11 cellular contexts compared by ENCODE assay signal in genomic region chr4:139227729-139228404, GRCh38. TPM values are rescaled to one million over a fixed set of nuclear protein-coding genes. Genes with fewer than 3 reads are reported as not detected.
DNase-seq lines count a peak whose midpoint lies in the region; ATAC-seq and TF ChIP-seq lines count a peak whose summit lies in the region.
"Had no signal": no experiment of that assay in that cellular context is flagged by ENCODE, and none has a peak within 500 bp of the region (broad histone marks: within the 10 kb centered on the region; RNA-seq: fewer than 3 reads in every experiment).

No MANE protein-coding gene starts in this region.

- no peak overlapping the region for H3K4me2 ChIP-seq in DND-41 (ENCODE audit: insufficient read depth, low read length)
- H3K4me2 ChIP-seq in OCI-LY1 (ENCODE audit: low read length) = no peak overlapping the region

- H3F3A ChIP-seq in OCI-LY1 (ENCODE audit: insufficient read depth, low read length) = no peaks in the 10 kb centered on the region

- H3K27ac Mint-ChIP-seq in T-helper 2 cell treated with Interferon-gamma antibody and Interleukin-4, amounts not matched to agents 5 μg/mL and 100 μg/mL, for 36 hours = no peak overlapping the region
- H3K27ac Mint-ChIP-seq: activated CD4-positive, alpha-beta memory T cell treated with anti-CD3 and anti-CD28 coated beads for 36 hours had no signal

- no peaks in the 10 kb centered on the region for H3K36me3 ChIP-seq in DND-41 (ENCODE audit: insufficient read depth, low read length)
- no peaks in the 10 kb centered on the region for H3K36me3 ChIP-seq in OCI-LY1 (ENCODE audit: insufficient read depth, low read length)

- H3K79me2 ChIP-seq in DND-41 (ENCODE audit: insufficient read depth, low read length) (no peaks in the 10 kb centered on the region), OCI-LY1 (ENCODE audit: insufficient read depth, low read length) (no peaks in the 10 kb centered on the region)

- H3K27me3 ChIP-seq in DND-41 (ENCODE audit: insufficient read depth, low read length, poor library complexity) (no peaks in the 10 kb centered on the region), OCI-LY1 (ENCODE audit: insufficient read depth, low read length) (no peaks in the 10 kb centered on the region), foreskin keratinocyte (no peaks in the 10 kb centered on the region)

- no peak overlapping the region for H3K9ac ChIP-seq in DND-41 (ENCODE audit: low read depth, low read length)
- no peak overlapping the region for H3K9ac ChIP-seq in OCI-LY1 (ENCODE audit: low read length)

- peaks cover 9% of the 10 kb centered on the region for H3K4me1 Mint-ChIP-seq in T-helper 2 cell treated with Interferon-gamma antibody and Interleukin-4, amounts not matched to agents 5 μg/mL and 100 μg/mL, for 36 hours (ENCODE audit: low read depth)

- H3K9me2 ChIP-seq in OCI-LY1 (ENCODE audit: low read depth, low read length) = no peaks in the 10 kb centered on the region

- H3K4me1 ChIP-seq in DND-41 (ENCODE audit: insufficient read depth, low read length) (no peaks in the 10 kb centered on the region), OCI-LY1 (ENCODE audit: insufficient read depth, low read length, severe bottlenecking) (peaks cover 25% of the 10 kb centered on the region), foreskin keratinocyte (peaks cover 4% of the 10 kb centered on the region)

- no peaks in the 10 kb centered on the region for H3K27me3 Mint-ChIP-seq in T-helper 2 cell treated with Interferon-gamma antibody and Interleukin-4, amounts not matched to agents 5 μg/mL and 100 μg/mL, for 36 hours (ENCODE audit: low read depth)
- H3K27me3 Mint-ChIP-seq: activated CD4-positive, alpha-beta memory T cell treated with anti-CD3 and anti-CD28 coated beads for 36 hours had no signal

- no peak overlapping the region for H3K4me3 Mint-ChIP-seq in T-helper 2 cell treated with Interferon-gamma antibody and Interleukin-4, amounts not matched to agents 5 μg/mL and 100 μg/mL, for 36 hours
- H3K4me3 Mint-ChIP-seq: activated CD4-positive, alpha-beta memory T cell treated with anti-CD3 and anti-CD28 coated beads for 36 hours; neural crest cell had no signal

- H3K36me3 Mint-ChIP-seq in T-helper 2 cell treated with Interferon-gamma antibody and Interleukin-4, amounts not matched to agents 5 μg/mL and 100 μg/mL, for 36 hours (ENCODE audit: low read depth) = no peaks in the 10 kb centered on the region
- H3K36me3 Mint-ChIP-seq: activated CD4-positive, alpha-beta memory T cell treated with anti-CD3 and anti-CD28 coated beads for 36 hours had no signal

- TF ChIP-seq CTCF in DND-41 (IDR thresholded peaks at IDR 0.05; ENCODE audit: borderline replicate concordance, extremely low read depth, low read length, poor library complexity, severe bottlenecking) (peak; percentile 40), GM20000 (IDR thresholded peaks at IDR 0.05; ENCODE audit: extremely low read depth, missing control alignments) (peak; percentile 25), OCI-LY1 (IDR thresholded peaks at IDR 0.05; ENCODE audit: low read length) (peak; percentile 65), foreskin keratinocyte (conservative IDR thresholded peaks at IDR 0.05) (peak; percentile 60)

- H3K9me3 ChIP-seq in DND-41 (ENCODE audit: insufficient read depth, low read length, severe bottlenecking) (no peaks in the 10 kb centered on the region), OCI-LY1 (ENCODE audit: low read length) (no peaks in the 10 kb centered on the region)

- DNase-seq in DND-41 (no peak), GM20000 (ENCODE audit: low spot score) (peak; percentile 27), foreskin keratinocyte (no peak)
- DNase-seq in T-helper 2 cell treated with Interferon-gamma antibody and Interleukin-4, amounts not matched to agents 5 μg/mL and 100 μg/mL, for 36 hours (ENCODE audit: low spot score) = no peak
- no peak for DNase-seq in stimulated activated CD4-positive, alpha-beta T cell treated with anti-CD3 and anti-CD28 coated beads, Interleukin-12 subunit alpha, Interleukin-12 subunit beta, amount 100 ng/mL, for 4 hours
- DNase-seq in stimulated activated naive CD4-positive, alpha-beta T cell treated with Interleukin-2 at 50 U/mL for 16 hours (lab: John Stamatoyannopoulos, UW) = no peak
- DNase-seq: activated CD4-positive, alpha-beta memory T cell treated with anti-CD3 and anti-CD28 coated beads for 36 hours; NCI-H1417 treated with DMSO at 0.1 percent for 48 hours had no signal

- H2AFZ ChIP-seq in DND-41 (ENCODE audit: low read depth, low read length) = no peak overlapping the region
- H2AFZ ChIP-seq in OCI-LY1 (ENCODE audit: low read length) = peak overlapping the region; percentile 18; the same call in 1 of the 2 replicates

- H3K27ac ChIP-seq in DND-41 (ENCODE audit: low read length) (no peak overlapping the region), OCI-LY1 (ENCODE audit: low read depth, low read length, poor library complexity, severe bottlenecking) (no peak overlapping the region), foreskin keratinocyte (no peak overlapping the region)

- no peaks in the 10 kb centered on the region for H3K9me3 Mint-ChIP-seq in T-helper 2 cell treated with Interferon-gamma antibody and Interleukin-4, amounts not matched to agents 5 μg/mL and 100 μg/mL, for 36 hours
- H3K9me3 Mint-ChIP-seq: activated CD4-positive, alpha-beta memory T cell treated with anti-CD3 and anti-CD28 coated beads for 36 hours; neural crest cell had no signal

- no peak overlapping the region for H3K4me3 ChIP-seq in DND-41 (ENCODE audit: low read depth in 1 of 2, low read length in 2 of 2)
- no peak overlapping the region for H3K4me3 ChIP-seq in OCI-LY1 (ENCODE audit: low read depth, low read length, poor library complexity, severe bottlenecking)

- ATAC-seq in DND-41 (ENCODE audit: insufficient read depth, low read depth) (peak; percentile 59; the same call in 2 of the 3 replicates), foreskin keratinocyte (peak; percentile 48), HG02763 (IDR thresholded peaks at IDR 0.05; ENCODE audit: unreplicated experiment) (no peak)

- no peaks in the 10 kb centered on the region for H4K20me1 ChIP-seq in DND-41 (ENCODE audit: insufficient read depth, low read length)
- no peaks in the 10 kb centered on the region for H4K20me1 ChIP-seq in OCI-LY1 (ENCODE audit: insufficient read depth, low read length)

RNA-seq across cellular contexts. Expression of gene ELF2, which starts 50.8 kb away (rescaled TPM):
- 18.9 and 22.1 TPM in 2 replicates for total RNA-seq in foreskin keratinocyte
- polyA plus RNA-seq in foreskin keratinocyte = 4.5 and 5.8 TPM in 2 replicates

RNA-seq across cellular contexts. Expression of gene MGARP, which starts 52.2 kb away (rescaled TPM):
- 0.28 and 0.37 TPM in 2 replicates for total RNA-seq in foreskin keratinocyte
- polyA plus RNA-seq in foreskin keratinocyte = 0.27 and 0.30 TPM in 2 replicates
